8 cellular contexts compared by ENCODE assay signal in the genomic region with DNA sequence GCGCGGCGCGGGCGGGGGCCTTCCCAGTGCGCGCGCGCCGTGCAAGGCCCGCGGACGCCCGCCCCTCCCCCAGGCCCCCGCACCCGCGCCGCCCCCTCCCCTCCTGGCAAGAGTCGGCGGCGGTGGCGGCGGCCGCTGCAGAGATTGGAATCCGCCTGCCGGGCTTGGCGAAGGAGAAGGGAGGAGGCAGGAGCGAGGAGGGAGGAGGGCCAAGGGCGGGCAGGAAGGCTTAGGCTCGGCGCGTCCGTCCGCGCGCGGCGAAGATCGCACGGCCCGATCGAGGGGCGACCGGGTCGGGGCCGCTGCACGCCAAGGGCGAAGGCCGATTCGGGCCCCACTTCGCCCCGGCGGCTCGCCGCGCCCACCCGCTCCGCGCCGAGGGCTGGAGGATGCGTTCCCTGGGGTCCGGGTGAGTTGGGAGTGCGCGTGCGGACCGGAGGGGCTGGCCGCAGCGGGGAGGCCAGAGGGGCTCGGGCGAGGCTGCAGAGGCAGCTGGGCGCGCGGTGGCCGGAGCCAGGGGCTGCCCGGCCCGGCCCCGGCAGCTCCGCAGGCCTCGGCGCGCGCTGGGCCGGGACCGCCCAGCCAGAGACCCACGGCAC. TPM values are rescaled to one million over a fixed set of nuclear protein-coding genes. Genes with fewer than 3 reads are reported as not detected.
DNase-seq lines count a peak whose midpoint lies in the region; ATAC-seq and TF ChIP-seq lines count a peak whose summit lies in the region.

A gene (plus strand): TSS at position 109 of the 599 bp plus-strand sequence. CDS start 119,400 bp downstream, outside the sequence.

- no peak for TF ChIP-seq CTCF in Panc1 (IDR thresholded peaks at IDR 0.05)
- no peak for TF ChIP-seq CTCF in endodermal cell (conservative IDR thresholded peaks at IDR 0.05)

- in situ Hi-C loops in Panc1 (cut with HindIII; ENCODE audit: low pct_unique_long_range_greater_than_20kb, low sequenced_read_pairs) = no loop called here

- H3K4me3 Mint-ChIP-seq in activated naive CD4-positive, alpha-beta T cell treated with anti-CD3 and anti-CD28 coated beads, Interleukin-2, amount 50 U/mL, for 24 hours = peak within 1 kb of the TSS; percentile 93
- peak within 1 kb of the TSS; percentile 93 for H3K4me3 Mint-ChIP-seq in endodermal cell

- no peak for DNase-seq in activated naive CD4-positive, alpha-beta T cell (lab: John Stamatoyannopoulos, UW)
- no peak for DNase-seq in Panc1 (ENCODE audit: low read depth, low spot score)
- DNase-seq in endodermal cell = peak; percentile 98
- peak; percentile 59 for DNase-seq in myocyte (ENCODE audit: low read depth)
- DNase-seq in GM19238 (ENCODE audit: insufficient read length, low spot score) = no peak
- no peak for DNase-seq in NCI-H524 (lab: John Stamatoyannopoulos, UW)

- CTCF ChIA-PET in Panc1 (lab: Charles Lee) = no interaction called here

- ATAC-seq in HG02852 (IDR thresholded peaks at IDR 0.05; ENCODE audit: unreplicated experiment) (peak; percentile 35), Panc1 (peak; percentile 85)

- H3K9ac ChIP-seq in endodermal cell (ENCODE audit: extremely low read depth, low read length, poor library complexity, severe bottlenecking) = peak within 1 kb of the TSS; percentile 97

- no peaks in the 10 kb centered on the region for H3K36me3 Mint-ChIP-seq in activated naive CD4-positive, alpha-beta T cell treated with anti-CD3 and anti-CD28 coated beads, Interleukin-2, amount 50 U/mL, for 24 hours
- H3K36me3 Mint-ChIP-seq in endodermal cell (ENCODE audit: low read depth) = no peaks in the 10 kb centered on the region

- peaks cover 23% of the 10 kb centered on the region for H3K4me1 ChIP-seq in Panc1 (ENCODE audit: control insufficient read depth, insufficient read depth, low read length)
- H3K4me1 ChIP-seq in endodermal cell (ENCODE audit: control insufficient read depth, insufficient read depth, low read length) = no peaks in the 10 kb centered on the region

- POLR2A ChIA-PET in Panc1 (lab: Charles Lee) = interaction anchor here (0.6 kb wide), 2 partner anchors 17 to 53 kb away, joined by 8 to 10 read pairs; no protein-coding TSS in a partner anchor

- peak within 1 kb of the TSS; percentile 81 for H3K27ac Mint-ChIP-seq in activated naive CD4-positive, alpha-beta T cell treated with anti-CD3 and anti-CD28 coated beads, Interleukin-2, amount 50 U/mL, for 24 hours
- H3K27ac Mint-ChIP-seq in endodermal cell = peak within 1 kb of the TSS; percentile 97

- H3K4me3 ChIP-seq in Panc1 (ENCODE audit: low read depth in 2 of 2, low read length in 2 of 2) (peak within 1 kb of the TSS; percentile 71 to 88), endodermal cell (ENCODE audit: low read length) (peak within 1 kb of the TSS; percentile 100)

- H3K9me3 Mint-ChIP-seq in activated naive CD4-positive, alpha-beta T cell treated with anti-CD3 and anti-CD28 coated beads, Interleukin-2, amount 50 U/mL, for 24 hours = no peaks in the 10 kb centered on the region
- H3K9me3 Mint-ChIP-seq in endodermal cell = no peaks in the 10 kb centered on the region

- H3K36me3 ChIP-seq in Panc1 (ENCODE audit: control insufficient read depth, insufficient read depth, low read length) (no peaks in the 10 kb centered on the region), endodermal cell (ENCODE audit: control insufficient read depth, insufficient read depth, low read length) (peaks cover 4% of the 10 kb centered on the region)

- intact Hi-C loops in Panc1 (cut with micrococcal nuclease; ENCODE audit: unreplicated experiment) = loop anchor here (5.0 kb wide), 1 partner anchor 141 kb away; no protein-coding TSS in a partner anchor

- H3K9me3 ChIP-seq in Panc1 (ENCODE audit: control insufficient read depth, insufficient read depth, low read depth, low read length) = no peaks in the 10 kb centered on the region
- no peaks in the 10 kb centered on the region for H3K9me3 ChIP-seq in endodermal cell (ENCODE audit: control insufficient read depth, low read length)

- no TSS peak for BruUV-seq in Panc1 (replicated peaks; lab: Mats Ljungman, UMichigan)

- WGBS in endodermal cell (ENCODE audit: insufficient coverage in 1 of 2, insufficient read length in 1 of 2), 2 experiments = 0% methylated on average over 15 to 82 of the region's 85 CpGs

- H3K27me3 ChIP-seq in Panc1 (ENCODE audit: control insufficient read depth, insufficient read depth, low read length) = no peaks in the 10 kb centered on the region
- no peaks in the 10 kb centered on the region for H3K27me3 ChIP-seq in endodermal cell (ENCODE audit: control insufficient read depth, insufficient read depth, low read length, poor library complexity, severe bottlenecking)

- H3K27ac ChIP-seq in Panc1 (ENCODE audit: low read length) (peak within 1 kb of the TSS; percentile 94), endodermal cell (ENCODE audit: low read depth, low read length) (peak within 1 kb of the TSS; percentile 95)

- H3K27me3 Mint-ChIP-seq in activated naive CD4-positive, alpha-beta T cell treated with anti-CD3 and anti-CD28 coated beads, Interleukin-2, amount 50 U/mL, for 24 hours = peaks cover 24% of the 10 kb centered on the region
- no peaks in the 10 kb centered on the region for H3K27me3 Mint-ChIP-seq in endodermal cell (ENCODE audit: insufficient read depth)

- H3K4me1 Mint-ChIP-seq in activated naive CD4-positive, alpha-beta T cell treated with anti-CD3 and anti-CD28 coated beads, Interleukin-2, amount 50 U/mL, for 24 hours = peaks cover 36% of the 10 kb centered on the region
- peaks cover 32% of the 10 kb centered on the region for H3K4me1 Mint-ChIP-seq in endodermal cell

RNA-seq across cellular contexts. Expression of the gene that starts here (rescaled TPM):
- 94.3 TPM for total RNA-seq in Panc1 (2021; ENCODE audit: unreplicated experiment)
- 22.0 TPM for polyA plus RNA-seq in Panc1 (2012; ENCODE audit: insufficient read length)
- total RNA-seq in endodermal cell = 10 to 100 TPM; 69.4 to 96.4 TPM
- polyA plus RNA-seq in endodermal cell (2013, experiment 1 of 2) = 40.2 TPM
- 38.8 TPM for polyA plus RNA-seq in endodermal cell (2013, experiment 2 of 2)
- 45.8 and 46.2 TPM in 2 replicates for total RNA-seq in myocyte
- 18.5 TPM for polyA plus RNA-seq in myocyte (2012)

Comparison
In these comparisons a context has a peak if more than half of its experiments do, and no peak if none do; other contexts are left out.
1. DNase-seq: peak in endodermal cell (single experiment) and myocyte (single experiment); none in activated naive CD4-positive, alpha-beta T cell (0 of 4), Panc1 (single experiment), GM19238 (single experiment) and NCI-H524 (0 of 2).